29 cellular contexts compared by ENCODE assay signal in the genomic region with DNA sequence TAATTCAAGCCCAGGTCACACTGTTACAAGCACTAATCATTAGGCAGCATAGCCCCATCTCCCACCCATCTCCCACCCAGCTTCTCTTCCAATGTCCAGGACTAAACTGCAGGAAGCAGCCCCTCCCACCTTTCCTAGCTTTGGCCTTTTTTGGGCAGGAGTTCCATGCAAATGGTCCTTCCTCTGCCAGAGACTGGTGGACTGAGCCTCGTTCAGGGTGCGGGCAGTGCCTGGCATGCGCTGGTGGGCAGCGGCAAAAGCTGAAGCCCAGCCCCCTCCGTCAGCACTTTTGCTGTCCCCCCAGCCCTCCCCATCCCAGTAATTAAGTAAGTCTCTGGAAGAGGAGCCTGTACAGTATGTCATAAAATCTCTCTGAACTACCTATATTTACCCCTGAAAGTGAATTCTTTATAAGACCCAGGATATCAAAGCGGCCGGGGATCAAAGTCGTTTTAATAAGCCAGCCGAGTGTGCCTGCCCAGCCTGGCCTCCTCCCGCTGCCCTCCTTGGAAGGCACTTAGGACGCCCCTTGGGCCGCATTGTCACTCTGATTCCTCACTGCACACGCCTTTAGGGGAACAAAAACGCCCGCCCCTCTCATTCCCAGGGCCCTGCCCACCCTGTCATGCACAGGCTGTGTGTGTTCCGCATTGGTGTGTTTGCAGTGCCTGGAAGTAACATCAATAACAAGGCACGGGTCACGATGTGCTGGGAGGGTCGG.
"Had no signal": no experiment of that assay in that cellular context is flagged by ENCODE, and none has a peak within 500 bp of the region (broad histone marks: within the 10 kb centered on the region; RNA-seq: fewer than 3 reads in every experiment).

No MANE protein-coding gene starts in this region.

- H3K27ac Mint-ChIP-seq: activated CD4-positive, alpha-beta T cell treated with anti-CD3 and anti-CD28 coated beads for 36 hours; activated naive CD4-positive, alpha-beta T cell treated with anti-CD3 and anti-CD28 coated beads for 36 hours; activated naive CD8-positive, alpha-beta T cell treated with anti-CD3 and anti-CD28 coated beads for 36 hours; immature natural killer cell; nephron; progenitor cell of endocrine pancreas had no signal

- H3K4me3 Mint-ChIP-seq: activated CD4-positive, alpha-beta T cell treated with anti-CD3 and anti-CD28 coated beads for 36 hours; activated naive CD4-positive, alpha-beta T cell treated with anti-CD3 and anti-CD28 coated beads for 36 hours; activated naive CD8-positive, alpha-beta T cell treated with anti-CD3 and anti-CD28 coated beads for 36 hours; brain; immature natural killer cell; nephron had no signal

- H3K27ac ChIP-seq: adrenal gland, ascending aorta, cardiac muscle cell, foreskin keratinocyte, heart left ventricle, left ventricle myocardium inferior, neutrophil, ovary, tibial nerve had no signal

- H3K27me3 ChIP-seq: ascending aorta, cardiac muscle cell, foreskin keratinocyte, ovary, tibial nerve had no signal

- H3K36me3 Mint-ChIP-seq: activated naive CD8-positive, alpha-beta T cell treated with anti-CD3 and anti-CD28 coated beads for 36 hours; brain; immature natural killer cell had no signal

- H3K9me3 ChIP-seq: adrenal gland, ascending aorta, heart left ventricle, left ventricle myocardium inferior, mucosa of descending colon, neutrophil, ovary, tibial nerve had no signal

- H3K4me1 Mint-ChIP-seq: activated CD4-positive, alpha-beta T cell treated with anti-CD3 and anti-CD28 coated beads for 36 hours; activated naive CD8-positive, alpha-beta T cell treated with anti-CD3 and anti-CD28 coated beads for 36 hours; immature natural killer cell had no signal

- H3K4me1 ChIP-seq: adrenal gland, ascending aorta, heart left ventricle, left ventricle myocardium inferior, tibial nerve had no signal

- H3K4me3 ChIP-seq: adrenal gland, ascending aorta, cardiac muscle cell, heart left ventricle, left ventricle myocardium inferior, lung, mucosa of descending colon, ovary, tibial nerve had no signal

- H3K36me3 ChIP-seq: adrenal gland, ascending aorta, cardiac muscle cell, heart left ventricle, left ventricle myocardium inferior, neutrophil, ovary, tibial nerve had no signal

- DNase-seq: activated CD4-positive, alpha-beta T cell treated with anti-CD3 and anti-CD28 coated beads for 36 hours; activated CD4-positive, alpha-beta T cell treated with anti-CD3 and anti-CD28 coated beads, Interleukin-2, amount 50 U/mL, for 4 hours; activated CD4-positive, CD25-positive, alpha-beta regulatory T cell; activated effector memory CD4-positive, alpha-beta T cell treated with Interleukin-2 at 50 U/mL for 16 hours; activated naive CD4-positive, alpha-beta T cell treated with anti-CD3 and anti-CD28 coated beads for 36 hours; activated naive CD8-positive, alpha-beta T cell treated with anti-CD3 and anti-CD28 coated beads for 36 hours; activated T-cell treated with anti-CD3 and anti-CD28 coated beads for 4 hours; cortex of kidney; foreskin keratinocyte; heart left ventricle; hypothalamus; immature natural killer cell; kidney glomerular epithelial cell; left ventricle myocardium inferior; mesendoderm; mucosa of descending colon; ovary; stimulated activated CD4-positive, alpha-beta T cell treated with anti-CD3 and anti-CD28 coated beads, Interleukin-2, amount 100 ng/mL, for 48 hours; stimulated activated naive CD4-positive, alpha-beta T cell treated with Interleukin-2 at 50 U/mL for 16 hours had no signal

- ATAC-seq: activated CD4-positive, alpha-beta T cell treated with anti-CD3 and anti-CD28 coated beads for 36 hours; esophagus mucosa; heart left ventricle; mucosa of descending colon had no signal

- H3K9me3 Mint-ChIP-seq: activated naive CD4-positive, alpha-beta T cell treated with anti-CD3 and anti-CD28 coated beads for 36 hours; activated naive CD8-positive, alpha-beta T cell treated with anti-CD3 and anti-CD28 coated beads for 36 hours; brain; immature natural killer cell; nephron had no signal
